Comparison of ENCODE assay signal across 25 cellular contexts in genomic region chr1:213925783-213926182, GRCh38.
"Had no signal": no experiment of that assay in that cellular context is flagged by ENCODE, and none has a peak within 500 bp of the region (broad histone marks: within the 10 kb centered on the region; RNA-seq: fewer than 3 reads in every experiment).

No MANE protein-coding gene starts in this region.

- ATAC-seq: activated CD4-positive, alpha-beta T cell treated with anti-CD3 and anti-CD28 coated beads for 36 hours; activated CD8-positive, alpha-beta T cell treated with anti-CD3 and anti-CD28 coated beads, Interleukin-2, amount 10 ng/mL, durations not matched to agents 7 days and 5 days; Panc1 had no signal

- H3K4me1 ChIP-seq: ascending aorta had no signal

- H3K36me3 ChIP-seq: ascending aorta, MG63, SJCRH30 had no signal

- H3K27ac ChIP-seq: ascending aorta, SJCRH30, SK-N-MC had no signal

- H3K4me3 ChIP-seq: ascending aorta, MG63, SJCRH30, SK-N-MC had no signal

- H3K9me3 ChIP-seq: ascending aorta, MG63, SJCRH30 had no signal

- H3K27me3 ChIP-seq: ascending aorta, MG63, SJCRH30 had no signal

- DNase-seq: activated CD4-positive, alpha-beta T cell treated with anti-CD3 and anti-CD28 coated beads for 36 hours; activated CD4-positive, alpha-beta T cell treated with anti-CD3 and anti-CD28 coated beads, Interleukin-2, amount 10 ng/mL, durations not matched to agents 7 days and 5 days; activated CD4-positive, alpha-beta T cell treated with anti-CD3 and anti-CD28 coated beads, Interleukin-2, amount 50 U/mL, for 48 hours; activated CD8-positive, alpha-beta T cell treated with anti-CD3 and anti-CD28 coated beads, Interleukin-2, amount 10 ng/mL, durations not matched to agents 7 days and 5 days; activated gamma-delta T cell; activated naive CD4-positive, alpha-beta T cell treated with Interleukin-2 at 50 U/mL for 16 hours; activated naive CD8-positive, alpha-beta T cell treated with anti-CD3 and anti-CD28 coated beads, Interleukin-2, amount 10 ng/mL, durations not matched to agents 7 days and 5 days; activated T-cell treated with anti-CD3 and anti-CD28 coated beads, Interleukin-2, amount 50 U/mL, for 24 hours; amygdala; Kasumi-1; KG1; MG63; NCI-H1048; NCI-H1436; NCI-H1694; NCI-H1930; NCI-H2081 treated with DMSO at 0.1 percent for 48 hours; NCI-H226; NCI-H524 treated with DMSO at 0.1 percent for 48 hours; SHP77; SJCRH30 had no signal

- FAIRE-seq: TTC549 had no signal
